8 cellular contexts compared by ENCODE assay signal in genomic region chr2:96260404-96261260, GRCh38. TPM values are rescaled to one million over a fixed set of nuclear protein-coding genes. Genes with fewer than 3 reads are reported as not detected.
DNase-seq lines count a peak whose midpoint lies in the region; ATAC-seq and TF ChIP-seq lines count a peak whose summit lies in the region.

No MANE protein-coding gene starts in this region.

- POLR2A ChIA-PET in activated CD8-positive, alpha-beta T cell treated with anti-CD3 and anti-CD28 coated beads, Interleukin-2, amount 10 ng/mL, durations not matched to agents 7 days and 5 days (lab: Charles Lee), result interaction anchor here (0.7 to 1.7 kb wide), 5 partner anchors 18 to 64 kb away, joined by 3 to 9 read pairs (median 4); partner anchors contain the start of genes ITPRIPL1 and STARD7

- CTCF ChIA-PET in activated CD8-positive, alpha-beta T cell treated with anti-CD3 and anti-CD28 coated beads, Interleukin-2, amount 10 ng/mL, durations not matched to agents 7 days and 5 days (lab: Charles Lee), result interaction anchor here (0.5 to 3.2 kb wide), 12 partner anchors 15 to 268 kb away, joined by 3 to 17 read pairs (median 6); partner anchors contain the start of genes ASTL and STARD7

- peaks cover 22 to 86% (median 54%) of the 10 kb centered on the region in 4 donors for H3K4me1 Mint-ChIP-seq in CD4-positive, CD25-positive, alpha-beta regulatory T cell
- H3K4me1 Mint-ChIP-seq in activated CD8-positive, alpha-beta T cell treated with anti-CD3 and anti-CD28 coated beads, Interleukin-2, amount 10 ng/mL, durations not matched to agents 7 days and 5 days (ENCODE audit: low read depth), result peaks cover 72% of the 10 kb centered on the region
- peaks cover 28% of the 10 kb centered on the region for H3K4me1 Mint-ChIP-seq in neural progenitor cell

- H3K36me3 Mint-ChIP-seq in CD4-positive, CD25-positive, alpha-beta regulatory T cell, result peaks cover 16% of the 10 kb centered on the region
- peaks cover 42% of the 10 kb centered on the region for H3K36me3 Mint-ChIP-seq in activated CD8-positive, alpha-beta T cell treated with anti-CD3 and anti-CD28 coated beads, Interleukin-2, amount 10 ng/mL, durations not matched to agents 7 days and 5 days (ENCODE audit: low read depth)
- peaks cover 2% of the 10 kb centered on the region for H3K36me3 Mint-ChIP-seq in neural progenitor cell

- no peaks in the 10 kb centered on the region for H3K9me3 Mint-ChIP-seq in CD4-positive, CD25-positive, alpha-beta regulatory T cell
- no peaks in the 10 kb centered on the region for H3K9me3 Mint-ChIP-seq in activated CD8-positive, alpha-beta T cell treated with anti-CD3 and anti-CD28 coated beads, Interleukin-2, amount 10 ng/mL, durations not matched to agents 7 days and 5 days (ENCODE audit: insufficient read depth)
- H3K9me3 Mint-ChIP-seq in neural progenitor cell, result no peaks in the 10 kb centered on the region

- H3K9ac ChIP-seq in neural progenitor cell, result no peak overlapping the region

- peak in 2 of 3 donors; percentile 37 to 61 for DNase-seq in CD4-positive, CD25-positive, alpha-beta regulatory T cell
- DNase-seq in NCI-H460 (ENCODE audit: extremely low read depth, low read depth) (peak; percentile 72), fibroblast of pulmonary artery (ENCODE audit: low read depth) (peak; percentile 90), neural progenitor cell (ENCODE audit: low spot score) (peak; percentile 70)
- DNase-seq in activated CD8-positive, alpha-beta T cell treated with anti-CD3 and anti-CD28 coated beads, Interleukin-2, amount 10 ng/mL, durations not matched to agents 7 days and 5 days, result peak; percentile 57

- H3K4me3 ChIP-seq in CD4-positive, CD25-positive, alpha-beta regulatory T cell (ENCODE audit: low read depth, low read length), result no peak overlapping the region
- H3K4me3 ChIP-seq in fibroblast of pulmonary artery (replicated peaks; ENCODE audit: low read depth, low read length) (no peak overlapping the region), neural progenitor cell (no peak overlapping the region)

- peak overlapping the region in 3 of 4 donors; percentile 36 to 65 (median 53) for H3K4me3 Mint-ChIP-seq in CD4-positive, CD25-positive, alpha-beta regulatory T cell
- no peak overlapping the region for H3K4me3 Mint-ChIP-seq in activated CD8-positive, alpha-beta T cell treated with anti-CD3 and anti-CD28 coated beads, Interleukin-2, amount 10 ng/mL, durations not matched to agents 7 days and 5 days
- H3K4me3 Mint-ChIP-seq in neural progenitor cell, result peak overlapping the region; percentile 6

- H3K27ac Mint-ChIP-seq in CD4-positive, CD25-positive, alpha-beta regulatory T cell, result peak overlapping the region; percentile 81 to 92 (median 83)
- peak overlapping the region; percentile 53 for H3K27ac Mint-ChIP-seq in activated CD8-positive, alpha-beta T cell treated with anti-CD3 and anti-CD28 coated beads, Interleukin-2, amount 10 ng/mL, durations not matched to agents 7 days and 5 days
- H3K27ac Mint-ChIP-seq in neural progenitor cell, result peak overlapping the region; percentile 16

- peaks cover 26% of the 10 kb centered on the region for H3K79me2 ChIP-seq in neural progenitor cell (ENCODE audit: low read depth)

- H4K20me1 ChIP-seq in neural progenitor cell (ENCODE audit: low read depth), result peaks cover 28% of the 10 kb centered on the region

- no peak overlapping the region for H3K4me2 ChIP-seq in neural progenitor cell

- peaks cover 47% of the 10 kb centered on the region for H3K36me3 ChIP-seq in CD4-positive, CD25-positive, alpha-beta regulatory T cell (ENCODE audit: control insufficient read depth, insufficient read depth, low read length)
- no peaks in the 10 kb centered on the region for H3K36me3 ChIP-seq in neural progenitor cell

- peaks cover 7% of the 10 kb centered on the region for H3F3A ChIP-seq in neural progenitor cell (ENCODE audit: low read depth)

- peak; percentile 44 to 45 for ATAC-seq in CD4-positive, CD25-positive, alpha-beta regulatory T cell (ENCODE audit: low read depth in 2 of 2)
- ATAC-seq in GM21723 (IDR thresholded peaks at IDR 0.05; ENCODE audit: unreplicated experiment) (peak; percentile 48), HG03175 (IDR thresholded peaks at IDR 0.05; ENCODE audit: unreplicated experiment) (no peak), GM18867 (IDR thresholded peaks at IDR 0.05; ENCODE audit: unreplicated experiment) (no peak)
- peak; percentile 43 for ATAC-seq in activated CD8-positive, alpha-beta T cell treated with anti-CD3 and anti-CD28 coated beads, Interleukin-2, amount 10 ng/mL, durations not matched to agents 7 days and 5 days

- no peaks in the 10 kb centered on the region for H3K27me3 ChIP-seq in CD4-positive, CD25-positive, alpha-beta regulatory T cell (ENCODE audit: control insufficient read depth, insufficient read depth, low read length)
- no peaks in the 10 kb centered on the region for H3K27me3 ChIP-seq in neural progenitor cell

- peak overlapping the region; percentile 23 for H3K27ac ChIP-seq in CD4-positive, CD25-positive, alpha-beta regulatory T cell (ENCODE audit: insufficient read depth, low read length, poor library complexity, severe bottlenecking)
- H3K27ac ChIP-seq in neural progenitor cell, result no peak overlapping the region

- H3K27me3 Mint-ChIP-seq in CD4-positive, CD25-positive, alpha-beta regulatory T cell, result peaks cover 5% of the 10 kb centered on the region
- H3K27me3 Mint-ChIP-seq in activated CD8-positive, alpha-beta T cell treated with anti-CD3 and anti-CD28 coated beads, Interleukin-2, amount 10 ng/mL, durations not matched to agents 7 days and 5 days (ENCODE audit: low read depth), result no peaks in the 10 kb centered on the region
- no peaks in the 10 kb centered on the region for H3K27me3 Mint-ChIP-seq in neural progenitor cell (ENCODE audit: insufficient read depth, low read depth)

- H3K9me3 ChIP-seq in CD4-positive, CD25-positive, alpha-beta regulatory T cell (ENCODE audit: control insufficient read depth in 2 of 2, low read length in 2 of 2), result no peaks in the 10 kb centered on the region
- no peaks in the 10 kb centered on the region for H3K9me3 ChIP-seq in neural progenitor cell (ENCODE audit: low read depth)

- H3K4me1 ChIP-seq in CD4-positive, CD25-positive, alpha-beta regulatory T cell (ENCODE audit: control insufficient read depth, insufficient read depth, low read length, poor library complexity, severe bottlenecking), result peaks cover 58% of the 10 kb centered on the region
- no peaks in the 10 kb centered on the region for H3K4me1 ChIP-seq in neural progenitor cell

- H2AFZ ChIP-seq in neural progenitor cell (replicated peaks), result no peak overlapping the region

- TF ChIP-seq CTCF in fibroblast of pulmonary artery (IDR thresholded peaks at IDR 0.05; ENCODE audit: low read length, missing control alignments), result peak; percentile 49
- peak; percentile 52 for TF ChIP-seq CTCF in neural progenitor cell (IDR thresholded peaks at IDR 0.05)

RNA-seq across cellular contexts. Expression of gene TMEM127, which starts 5.2 kb away (rescaled TPM):
- total RNA-seq in CD4-positive, CD25-positive, alpha-beta regulatory T cell, result 54.3 TPM
- 10 to 100 TPM; 27.6 to 40.4 (median 37.4) TPM for polyA plus RNA-seq in CD4-positive, CD25-positive, alpha-beta regulatory T cell
- 21.0 and 21.4 TPM in 2 replicates for total RNA-seq in NCI-H460 (2014; rRNA removed; shearing (Covaris generic))
- polyA plus RNA-seq in NCI-H460 (2014; cell fraction: nucleus; rRNA removed), result 8.0 and 14.5 TPM in 2 replicates
- 10 to 100 TPM; 31.8 to 34.2 TPM for total RNA-seq in activated CD8-positive, alpha-beta T cell treated with anti-CD3 and anti-CD28 coated beads, Interleukin-2, amount 10 ng/mL, durations not matched to agents 7 days and 5 days
- 9.1 and 16.1 TPM in 2 replicates for total RNA-seq in neural progenitor cell (ENCODE audit: low replicate concordance)

RNA-seq across cellular contexts. Expression of gene CIAO1, which starts 5.4 kb away (rescaled TPM):
- total RNA-seq in CD4-positive, CD25-positive, alpha-beta regulatory T cell, result 60.3 TPM
- 100 to 1,000 TPM in 1 of 4 donors, 10 to 100 TPM in 3; 83.0 to 102 (median 94.7) TPM for polyA plus RNA-seq in CD4-positive, CD25-positive, alpha-beta regulatory T cell
- 75.0 and 76.9 TPM in 2 replicates for total RNA-seq in NCI-H460 (2014; rRNA removed; shearing (Covaris generic))
- 195 and 214 TPM in 2 replicates for polyA plus RNA-seq in NCI-H460 (2014; cell fraction: nucleus; rRNA removed)
- total RNA-seq in activated CD8-positive, alpha-beta T cell treated with anti-CD3 and anti-CD28 coated beads, Interleukin-2, amount 10 ng/mL, durations not matched to agents 7 days and 5 days, result 10 to 100 TPM; 64.9 to 65.9 TPM
- 55.9 and 106 TPM in 2 replicates for total RNA-seq in neural progenitor cell (ENCODE audit: low replicate concordance)

RNA-seq across cellular contexts. Expression of gene SNRNP200, which starts 44.7 kb away (rescaled TPM):
- 295 TPM for total RNA-seq in CD4-positive, CD25-positive, alpha-beta regulatory T cell
- polyA plus RNA-seq in CD4-positive, CD25-positive, alpha-beta regulatory T cell, result 10 to 100 TPM; 67.4 to 89.4 (median 83.4) TPM
- 77.6 and 83.8 TPM in 2 replicates for total RNA-seq in NCI-H460 (2014; rRNA removed; shearing (Covaris generic))
- 129 and 139 TPM in 2 replicates for polyA plus RNA-seq in NCI-H460 (2014; cell fraction: nucleus; rRNA removed)
- 100 to 1,000 TPM; 177 to 181 TPM for total RNA-seq in activated CD8-positive, alpha-beta T cell treated with anti-CD3 and anti-CD28 coated beads, Interleukin-2, amount 10 ng/mL, durations not matched to agents 7 days and 5 days
- total RNA-seq in neural progenitor cell (ENCODE audit: low replicate concordance), result 94.3 and 128 TPM in 2 replicates

RNA-seq across cellular contexts. Expression of gene STARD7, which starts 52.0 kb away (rescaled TPM):
- total RNA-seq in CD4-positive, CD25-positive, alpha-beta regulatory T cell, result 97.2 TPM
- 100 to 1,000 TPM; 177 to 208 (median 197) TPM for polyA plus RNA-seq in CD4-positive, CD25-positive, alpha-beta regulatory T cell
- total RNA-seq in NCI-H460 (2014; rRNA removed; shearing (Covaris generic)), result 170 and 177 TPM in 2 replicates
- polyA plus RNA-seq in NCI-H460 (2014; cell fraction: nucleus; rRNA removed), result 188 and 217 TPM in 2 replicates
- total RNA-seq in activated CD8-positive, alpha-beta T cell treated with anti-CD3 and anti-CD28 coated beads, Interleukin-2, amount 10 ng/mL, durations not matched to agents 7 days and 5 days, result 100 to 1,000 TPM; 139 to 143 TPM
- 162 and 179 TPM in 2 replicates for total RNA-seq in neural progenitor cell (ENCODE audit: low replicate concordance)

Comparison
In these comparisons a context has a peak if more than half of its experiments do, and no peak if none do; other contexts are left out.
1. ATAC-seq: peak in CD4-positive, CD25-positive, alpha-beta regulatory T cell (2 of 2), GM21723 (single experiment) and activated CD8-positive, alpha-beta T cell treated with anti-CD3 and anti-CD28 coated beads, Interleukin-2, amount 10 ng/mL, durations not matched to agents 7 days and 5 days (single experiment); none in HG03175 (single experiment) and GM18867 (single experiment).
2. H3K27ac Mint-ChIP-seq: peak in every context shown above with its lines; median percentile 83 in CD4-positive, CD25-positive, alpha-beta regulatory T cell; 53 in activated CD8-positive, alpha-beta T cell treated with anti-CD3 and anti-CD28 coated beads, Interleukin-2, amount 10 ng/mL, durations not matched to agents 7 days and 5 days; 16 in neural progenitor cell.
3. Peak in every context shown above with its lines, with median percentiles within 50 percentile points of each other: DNase-seq.